Comparison of ENCODE assay signal across 1 cellular context in genomic region chr10:133279266-133279960, GRCh38.
TF ChIP-seq lines count a peak whose summit lies in the region.

No MANE protein-coding gene starts in this region.

TF ChIP-seq in SK-N-SH treated with all-trans-retinoic acid at 6 μM for 48 hours, 23 proteins besides CTCF, POLR2A, EP300 and RAD21 (continued from another document):
- no peak for TF ChIP-seq CREB5 (CRISPR knock-in tag; IDR thresholded peaks at IDR 0.05; ENCODE audit: low read depth)
